Comparison of ENCODE assay signal across 8 cellular contexts in genomic region chr14:99320105-99320572, GRCh38. TPM values are rescaled to one million over a fixed set of nuclear protein-coding genes. Genes with fewer than 3 reads are reported as not detected.
A peak's percentile ranks its signal among the peaks of the same experiment; 100 is the strongest.
DNase-seq lines count a peak whose midpoint lies in the region; TF ChIP-seq lines count a peak whose summit lies in the region.

No MANE protein-coding gene starts in this region.

- no peaks in the 10 kb centered on the region for H4K20me1 ChIP-seq in H9 (ENCODE audit: control insufficient read depth, insufficient read depth, insufficient read length)

- no peak overlapping the region for H3K4ac ChIP-seq in H9 (ENCODE audit: low read depth, low read length)

- H3K27me3 Mint-ChIP-seq in H9 (ENCODE audit: low read depth): no peaks in the 10 kb centered on the region; the same call in 1 of the 2 replicates

- peak; percentile 82 for DNase-seq in GM10266 (ENCODE audit: extremely low spot score)
- peak; percentile 84 for DNase-seq in H9
- DNase-seq in NCI-H1048 (lab: John Stamatoyannopoulos, UW): peak; percentile 18
- DNase-seq in T-helper 9 cell: peak; percentile 63
- DNase-seq in astrocyte of the spinal cord (ENCODE audit: low read depth, low spot score): peak; percentile 6
- DNase-seq in left kidney (ENCODE audit: low read depth, low spot score): peak; percentile 78
- peak; percentile 25 to 39 for DNase-seq in stimulated activated CD8-positive, alpha-beta memory T cell treated with anti-CD3 and anti-CD28 coated beads, Interleukin-15, amount 100 ng/mL, for 4 hours (ENCODE audit: low read depth in 2 of 2)
- no peak for DNase-seq in GF-D8 (lab: John Stamatoyannopoulos, UW)

- H3K4me1 Mint-ChIP-seq in H9: peaks cover 11 to 12% of the 10 kb centered on the region in 2 experiments

- TF ChIP-seq CTCF in GM10266 (IDR thresholded peaks at IDR 0.05; ENCODE audit: control insufficient read depth, insufficient read depth, low read depth, missing control alignments) (peak; percentile 83), H9 (conservative IDR thresholded peaks at IDR 0.05) (peak; percentile 96), astrocyte of the spinal cord (IDR thresholded peaks at IDR 0.05; ENCODE audit: low read depth, low read length) (peak; percentile 83)

- H3K4me3 Mint-ChIP-seq in H9: no peak overlapping the region

- H3K9ac ChIP-seq in H9 (ENCODE audit: extremely low read depth, insufficient read length, low read length): no peak overlapping the region

- H2BK5ac ChIP-seq in H9 (ENCODE audit: insufficient read length, low read length): no peak overlapping the region

- no peak overlapping the region for H4K91ac ChIP-seq in H9 (ENCODE audit: insufficient read length, low read depth, low read length)

- H4K8ac ChIP-seq in H9 (replicated peaks; ENCODE audit: insufficient read length, low read depth, low read length): no peak overlapping the region

- no peak overlapping the region for H2BK12ac ChIP-seq in H9 (ENCODE audit: insufficient read length, low read depth, low read length)

- no peaks in the 10 kb centered on the region for H3K23me2 ChIP-seq in H9 (ENCODE audit: insufficient read length, low read depth, low read length, poor library complexity, severe bottlenecking)

- WGBS in H9 (ENCODE audit: extremely low coverage, insufficient read length, low lambda C conversion rate): no CpG with 5 or more reads among the region's 23 CpGs

- no peak overlapping the region for H2AK5ac ChIP-seq in H9 (ENCODE audit: insufficient read length, low read length)

- no peak overlapping the region for H2BK15ac ChIP-seq in H9 (ENCODE audit: low read depth, low read length)

- no peak overlapping the region for H3T11ph ChIP-seq in H9 (ENCODE audit: low read length)

- H2BK20ac ChIP-seq in H9 (ENCODE audit: low read depth, low read length, poor library complexity, severe bottlenecking): no peak overlapping the region

- H3K27ac ChIP-seq in H9 (ENCODE audit: insufficient read length, low read depth, low read length): no peak overlapping the region

- H3K36me3 Mint-ChIP-seq in H9 (ENCODE audit: insufficient read depth in 1 of 3, low read depth in 3 of 3): no peaks in the 10 kb centered on the region; a peak in 1 of 7 replicates

- H2AFZ ChIP-seq in H9 (ENCODE audit: low read length): no peak overlapping the region

- H3K14ac ChIP-seq in H9 (ENCODE audit: insufficient read depth, low read length): no peak overlapping the region

- H2BK120ac ChIP-seq in H9 (ENCODE audit: low read depth, low read length, poor library complexity, severe bottlenecking): no peak overlapping the region

- H3K9me3 ChIP-seq in H9 (ENCODE audit: control insufficient read depth, low read depth, low read length): no peaks in the 10 kb centered on the region

- H3K56ac ChIP-seq in H9 (ENCODE audit: insufficient read length, low read depth, low read length): no peak overlapping the region

- H3K9me3 Mint-ChIP-seq in H9: no peaks in the 10 kb centered on the region

- no peak overlapping the region for H3K18ac ChIP-seq in H9 (ENCODE audit: insufficient read length, low read depth, low read length)

- H3K79me2 ChIP-seq in H9 (ENCODE audit: insufficient read depth, low read length): no peaks in the 10 kb centered on the region

- no peaks in the 10 kb centered on the region for H3K79me1 ChIP-seq in H9 (ENCODE audit: insufficient read depth, low read depth, low read length, poor library complexity, severe bottlenecking)

- no peak overlapping the region for H3K4me2 ChIP-seq in H9 (ENCODE audit: insufficient read depth, insufficient read length, low read length)

- in situ Hi-C loops in astrocyte of the spinal cord (cut with HindIII; ENCODE audit: low sequenced_read_pairs): no loop called here

- H3K4me1 ChIP-seq in H9 (ENCODE audit: insufficient read depth, low read length): no peaks in the 10 kb centered on the region; the same call in 1 of the 2 replicates

- no peak overlapping the region for H4K5ac ChIP-seq in H9 (ENCODE audit: insufficient read length, low read depth, low read length)

- no peak overlapping the region for H3K4me3 ChIP-seq in astrocyte of the spinal cord (ENCODE audit: low read depth, low read length)

- H3K27ac Mint-ChIP-seq in H9: no peak overlapping the region

- H3K23ac ChIP-seq in H9 (ENCODE audit: insufficient read length, low read depth, low read length): no peak overlapping the region

- no peaks in the 10 kb centered on the region for H3K27me3 ChIP-seq in H9 (ENCODE audit: insufficient read depth, low read length)

RNA-seq across cellular contexts. Expression of gene BCL11B, which starts 48.1 kb away (rescaled TPM):
- total RNA-seq in H9 (2021): 4.9 and 5.1 TPM in 2 replicates
